Comparison of ENCODE assay signal across 23 cellular contexts in genomic region chr2:188345020-188345419, GRCh38. TPM values are rescaled to one million over a fixed set of nuclear protein-coding genes. Genes with fewer than 3 reads are reported as not detected.
DNase-seq lines count a peak whose midpoint lies in the region; ATAC-seq and TF ChIP-seq lines count a peak whose summit lies in the region.
"Had no signal": no experiment of that assay in that cellular context is flagged by ENCODE, and none has a peak within 500 bp of the region (broad histone marks: within the 10 kb centered on the region; RNA-seq: fewer than 3 reads in every experiment).

No MANE protein-coding gene starts in this region.

- TF ChIP-seq EP300 in Ishikawa (IDR thresholded peaks at IDR 0.05; ENCODE audit: borderline replicate concordance), result no peak

- TF ChIP-seq CTCF in glutamatergic neuron (IDR thresholded peaks at IDR 0.05; ENCODE audit: partially characterized antibody, unreplicated experiment), result no peak

- peak overlapping the region; percentile 65 for H3K27ac ChIP-seq in SJSA1
- H3K27ac ChIP-seq: gastrocnemius medialis, WERI-Rb-1 had no signal

- H3K4me1 Mint-ChIP-seq in glutamatergic neuron (ENCODE audit: low read depth, unreplicated experiment), result peaks cover 23% of the 10 kb centered on the region
- no peaks in the 10 kb centered on the region for H3K4me1 Mint-ChIP-seq in activated T-helper 17 cell treated with anti-CD3 and anti-CD28 coated beads, Interleukin-2, amount 50 U/mL, for 72 hours
- H3K4me1 Mint-ChIP-seq: central memory CD8-positive, alpha-beta T cell had no signal

- H3K36me3 ChIP-seq in SJSA1, result 0 out of 2 replicates have a peak, but pooled peaks cover 3% of the 10 kb centered on the region
- H3K36me3 ChIP-seq: gastrocnemius medialis, WERI-Rb-1 had no signal

- peaks cover 28% of the 10 kb centered on the region for H3K4me1 ChIP-seq in SJSA1 (replicated peaks)

- peak overlapping the region; percentile 77 for H3K4me3 Mint-ChIP-seq in glutamatergic neuron (ENCODE audit: unreplicated experiment)
- H3K4me3 Mint-ChIP-seq in activated T-helper 17 cell treated with anti-CD3 and anti-CD28 coated beads, Interleukin-2, amount 50 U/mL, for 72 hours, result no peak overlapping the region
- H3K4me3 Mint-ChIP-seq: activated naive CD4-positive, alpha-beta T cell treated with anti-CD3 and anti-CD28 coated beads for 36 hours; CD4-positive, alpha-beta T cell; central memory CD8-positive, alpha-beta T cell had no signal

- H3K4me3 ChIP-seq in SJSA1, result no peak overlapping the region
- H3K4me3 ChIP-seq: gastrocnemius medialis had no signal

- no peak for TF ChIP-seq RAD21 in Ishikawa (IDR thresholded peaks at IDR 0.05; ENCODE audit: low read depth)

- ATAC-seq in GM18867 (IDR thresholded peaks at IDR 0.05; ENCODE audit: unreplicated experiment) (peak; percentile 25), GM19463 (IDR thresholded peaks at IDR 0.05; ENCODE audit: unreplicated experiment) (no peak), GM21529 (IDR thresholded peaks at IDR 0.05; ENCODE audit: unreplicated experiment) (no peak)
- no peak for ATAC-seq in activated T-helper 17 cell treated with anti-CD3 and anti-CD28 coated beads, Interleukin-2, amount 50 U/mL, for 72 hours (replicated peaks)
- ATAC-seq: gastrocnemius medialis, Right ventricle myocardium inferior had no signal

- H3K27me3 Mint-ChIP-seq in glutamatergic neuron (ENCODE audit: unreplicated experiment), result peaks cover 2% of the 10 kb centered on the region
- H3K27me3 Mint-ChIP-seq in activated T-helper 17 cell treated with anti-CD3 and anti-CD28 coated beads, Interleukin-2, amount 50 U/mL, for 72 hours, result no peaks in the 10 kb centered on the region
- H3K27me3 Mint-ChIP-seq: CD4-positive, alpha-beta T cell; central memory CD8-positive, alpha-beta T cell had no signal

- DNase-seq in SJSA1 (ENCODE audit: low read depth in 1 of 2, low spot score in 2 of 2), result peak in 1 of 2 experiments; percentile 12
- no peak for DNase-seq in glutamatergic neuron
- no peak for DNase-seq in NCI-H2107 (lab: John Stamatoyannopoulos, UW)
- DNase-seq: activated CD4-positive, alpha-beta T cell treated with anti-CD3 and anti-CD28 coated beads, Interleukin-2, amount 50 U/mL, for 48 hours; activated naive CD4-positive, alpha-beta T cell treated with anti-CD3 and anti-CD28 coated beads for 36 hours; anterior cingulate cortex; CD4-positive, alpha-beta T cell; gastrocnemius medialis; H7; mammary epithelial cell; MM.1S; NCI-H187 treated with DMSO at 0.1 percent for 48 hours; stimulated activated CD4-positive, alpha-beta T cell treated with anti-CD3 and anti-CD28 coated beads, Interleukin-12 subunit alpha, Interleukin-12 subunit beta, amount 100 ng/mL, for 4 hours; trophoblast cell; WERI-Rb-1 had no signal

- H3K9me3 ChIP-seq in SJSA1 (replicated peaks), result no peaks in the 10 kb centered on the region
- H3K9me3 ChIP-seq: gastrocnemius medialis had no signal

- no peaks in the 10 kb centered on the region for H3K36me3 Mint-ChIP-seq in glutamatergic neuron (ENCODE audit: unreplicated experiment)
- H3K36me3 Mint-ChIP-seq in activated T-helper 17 cell treated with anti-CD3 and anti-CD28 coated beads, Interleukin-2, amount 50 U/mL, for 72 hours (ENCODE audit: low read depth), result no peaks in the 10 kb centered on the region

- H3K9me3 Mint-ChIP-seq in glutamatergic neuron (ENCODE audit: unreplicated experiment), result peaks cover 3% of the 10 kb centered on the region
- no peaks in the 10 kb centered on the region for H3K9me3 Mint-ChIP-seq in activated T-helper 17 cell treated with anti-CD3 and anti-CD28 coated beads, Interleukin-2, amount 50 U/mL, for 72 hours
- H3K9me3 Mint-ChIP-seq: activated naive CD4-positive, alpha-beta T cell treated with anti-CD3 and anti-CD28 coated beads for 36 hours; CD4-positive, alpha-beta T cell had no signal

- H3K27ac Mint-ChIP-seq in glutamatergic neuron (ENCODE audit: unreplicated experiment), result peak overlapping the region; percentile 94
- H3K27ac Mint-ChIP-seq in activated T-helper 17 cell treated with anti-CD3 and anti-CD28 coated beads, Interleukin-2, amount 50 U/mL, for 72 hours, result no peak overlapping the region
- H3K27ac Mint-ChIP-seq: activated naive CD4-positive, alpha-beta T cell treated with anti-CD3 and anti-CD28 coated beads for 36 hours; CD4-positive, alpha-beta T cell had no signal

- no peaks in the 10 kb centered on the region for H3K27me3 ChIP-seq in SJSA1 (replicated peaks)
- H3K27me3 ChIP-seq: gastrocnemius medialis had no signal

TF ChIP-seq in Ishikawa, 13 proteins besides CTCF, POLR2A, EP300 and RAD21:
- peak; percentile 67 for TF ChIP-seq CEBPB (IDR thresholded peaks at IDR 0.05)
- no peak for TF ChIP-seq REST (IDR thresholded peaks at IDR 0.05; ENCODE audit: low read depth)

RNA-seq across cellular contexts. Expression of gene GULP1, which starts 53.3 kb away (rescaled TPM):
- 108 and 135 TPM in 2 replicates for total RNA-seq in SJSA1 (2014; rRNA removed; shearing (Covaris generic))
- total RNA-seq in glutamatergic neuron (ENCODE audit: unreplicated experiment), result 17.7 TPM
- not detected for total RNA-seq in activated T-helper 17 cell treated with anti-CD3 and anti-CD28 coated beads, Interleukin-2, amount 50 U/mL, for 72 hours
- total RNA-seq: activated naive CD4-positive, alpha-beta T cell treated with anti-CD3 and anti-CD28 coated beads for 36 hours; CD4-positive, alpha-beta T cell; T-helper 1 cell treated with Interleukin-12 subunit alpha and Interleukin-12 subunit beta and Interleukin-4 antibody, amounts not matched to agents 30 ng/mL and 1 ng/mL, for 36 hours had no signal

Comparison
In these comparisons a context has a peak if more than half of its experiments do, and no peak if none do; other contexts are left out.
1. RNA of gene GULP1, which starts 53.3 kb away (total RNA-seq): 108 to 135 TPM in SJSA1 and 17.7 TPM in glutamatergic neuron (single experiment); not detected in activated T-helper 17 cell treated with anti-CD3 and anti-CD28 coated beads, Interleukin-2, amount 50 U/mL, for 72 hours; every median in the first group is over 10 times any median in the second.